ENCODE assay signal across 27 cellular contexts in the genomic region with DNA sequence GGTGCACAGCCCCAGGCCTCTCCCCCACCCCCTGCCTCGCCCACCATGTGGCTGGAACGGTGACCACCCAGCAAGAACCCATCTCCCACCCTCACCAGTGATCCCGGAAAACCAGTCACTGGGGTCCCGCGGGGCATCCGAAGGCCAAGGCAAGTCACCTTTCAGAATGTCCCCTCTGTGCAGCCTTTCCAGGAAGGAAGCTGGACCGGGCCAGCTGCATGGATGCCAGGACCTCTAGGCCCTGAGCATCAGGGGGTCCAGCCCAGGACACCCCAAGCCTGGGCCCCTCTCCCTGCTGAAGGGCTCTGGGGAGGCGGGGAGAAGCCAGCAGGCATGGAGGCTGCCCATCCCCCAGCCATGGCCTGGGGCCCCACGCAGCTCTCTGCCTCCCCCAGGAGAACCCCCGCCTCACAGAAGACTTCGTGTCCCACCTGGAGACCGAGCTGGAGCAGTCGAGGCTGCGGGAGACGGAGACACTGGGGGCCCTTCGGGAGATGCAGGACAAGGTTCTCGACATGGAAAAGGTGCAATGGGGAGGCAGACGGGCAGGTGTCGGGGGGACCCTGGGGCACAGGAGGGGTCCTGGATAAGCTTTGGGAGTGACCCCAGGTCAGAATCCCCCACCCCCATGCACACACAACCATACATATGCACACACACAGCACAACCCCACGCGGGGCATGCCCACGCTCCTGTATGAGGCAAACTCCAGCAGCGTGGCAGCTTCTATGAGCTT. TPM values are rescaled to one million over a fixed set of nuclear protein-coding genes. Genes with fewer than 3 reads are reported as not detected.
"Had no signal": no experiment of that assay in that cellular context is flagged by ENCODE, and none has a peak within 500 bp of the region (broad histone marks: within the 10 kb centered on the region; RNA-seq: fewer than 3 reads in every experiment).

No MANE protein-coding gene starts in this region.

- ATAC-seq: activated CD4-positive, alpha-beta T cell treated with anti-CD3 and anti-CD28 coated beads for 36 hours; activated naive CD4-positive, alpha-beta T cell treated with anti-CD3 and anti-CD28 coated beads, Interleukin-2, amount 50 U/mL, for 72 hours; activated T-helper 17 cell treated with anti-CD3 and anti-CD28 coated beads, Interleukin-2, amount 50 U/mL, for 72 hours; sciatic nerve; stimulated activated naive B cell treated with anti-CD40 and anti-IgM and Interleukin-4, amounts not matched to agents 10 μg/mL and 1 μg/mL and 100 μg/mL, for 72 hours; T-helper 17 cell had no signal

- H3K9me3 ChIP-seq: ascending aorta, esophagus muscularis mucosa, thoracic aorta, upper lobe of left lung had no signal

- H3K4me1 ChIP-seq: ascending aorta had no signal

- H3K27ac ChIP-seq: ascending aorta, brain microvascular endothelial cell, esophagus muscularis mucosa, thoracic aorta, upper lobe of left lung had no signal

- H3K9me3 Mint-ChIP-seq: activated B cell treated with CpG ODN at 0.5 μM for 24 hours; activated naive CD4-positive, alpha-beta T cell treated with anti-CD3 and anti-CD28 coated beads, Interleukin-2, amount 50 U/mL, for 72 hours; activated T-cell treated with anti-CD3 and anti-CD28 coated beads, Interleukin-2, amount 50 U/mL, for 24 hours; activated T-helper 17 cell treated with anti-CD3 and anti-CD28 coated beads, Interleukin-2, amount 50 U/mL, for 72 hours; memory B cell; stimulated activated naive B cell treated with anti-CD40 and anti-IgM and Interleukin-4, amounts not matched to agents 10 μg/mL and 1 μg/mL and 100 μg/mL, for 72 hours had no signal

- H3K4me3 Mint-ChIP-seq: activated B cell treated with CpG ODN at 0.5 μM for 24 hours; activated CD4-positive, alpha-beta T cell treated with anti-CD3 and anti-CD28 coated beads for 36 hours; activated T-cell treated with anti-CD3 and anti-CD28 coated beads, Interleukin-2, amount 50 U/mL, for 24 hours; memory B cell; stimulated activated naive B cell treated with anti-CD40 and anti-IgM and Interleukin-4, amounts not matched to agents 10 μg/mL and 1 μg/mL and 100 μg/mL, for 72 hours had no signal

- H3K27me3 Mint-ChIP-seq: activated T-helper 17 cell treated with anti-CD3 and anti-CD28 coated beads, Interleukin-2, amount 50 U/mL, for 72 hours had no signal

- H3K36me3 Mint-ChIP-seq: activated naive CD4-positive, alpha-beta T cell treated with anti-CD3 and anti-CD28 coated beads, Interleukin-2, amount 50 U/mL, for 72 hours had no signal

- H3K36me3 ChIP-seq: brain microvascular endothelial cell had no signal

- H3K27me3 ChIP-seq: ascending aorta, brain microvascular endothelial cell had no signal

- H3K4me3 ChIP-seq: ascending aorta, esophagus muscularis mucosa, thoracic aorta, upper lobe of left lung had no signal

- H3K27ac Mint-ChIP-seq: activated B cell treated with CpG ODN at 0.5 μM for 24 hours; activated CD4-positive, alpha-beta T cell treated with anti-CD3 and anti-CD28 coated beads for 36 hours; activated naive CD4-positive, alpha-beta T cell treated with anti-CD3 and anti-CD28 coated beads, Interleukin-2, amount 50 U/mL, for 72 hours; activated T-cell treated with anti-CD3 and anti-CD28 coated beads, Interleukin-2, amount 50 U/mL, for 24 hours; activated T-helper 17 cell treated with anti-CD3 and anti-CD28 coated beads, Interleukin-2, amount 50 U/mL, for 72 hours; memory B cell; stimulated activated naive B cell treated with anti-CD40 and anti-IgM and Interleukin-4, amounts not matched to agents 10 μg/mL and 1 μg/mL and 100 μg/mL, for 72 hours; T-helper 17 cell had no signal

- DNase-seq: activated B cell treated with CpG ODN at 0.5 μM for 24 hours; activated CD4-positive, alpha-beta T cell treated with anti-CD3 and anti-CD28 coated beads for 36 hours; activated CD4-positive, alpha-beta T cell treated with anti-CD3 and anti-CD28 coated beads, Interleukin-2, amount 50 U/mL, for 4 hours; activated CD8-positive, alpha-beta memory T cell treated with anti-CD3 and anti-CD28 coated beads for 24 hours; activated CD8-positive, alpha-beta memory T cell treated with anti-CD3 and anti-CD28 coated beads, Interleukin-2, amount 50 U/mL, for 4 hours; activated T-cell treated with anti-CD3 and anti-CD28 coated beads, Interleukin-2, amount 50 U/mL, for 24 hours; brain microvascular endothelial cell; central memory CD4-positive, alpha-beta T cell; kidney glomerular epithelial cell; left ventricle myocardium superior; small intestine; stimulated activated CD4-positive, alpha-beta T cell treated with anti-CD3 and anti-CD28 coated beads, Interleukin-2, amount 100 ng/mL, for 24 hours; stimulated activated naive B cell treated with anti-CD40 and anti-IgM and Interleukin-4, amounts not matched to agents 10 μg/mL and 1 μg/mL and 100 μg/mL, for 72 hours; T-helper 17 cell; upper lobe of left lung had no signal

RNA-seq across cellular contexts. Expression of gene PRR36, which starts 13.9 kb away (rescaled TPM):
- total RNA-seq: activated B cell treated with CpG ODN at 0.5 μM for 24 hours, ascending aorta, dermis microvascular lymphatic vessel endothelial cell, omental fat pad, thoracic aorta had no signal

RNA-seq across cellular contexts. Expression of gene LRRC8E, which starts 28.0 kb away (rescaled TPM):
- total RNA-seq: activated B cell treated with CpG ODN at 0.5 μM for 24 hours; activated CD4-positive, alpha-beta T cell treated with anti-CD3 and anti-CD28 coated beads for 36 hours; activated naive CD4-positive, alpha-beta T cell treated with anti-CD3 and anti-CD28 coated beads, Interleukin-2, amount 50 U/mL, for 72 hours; activated T-helper 17 cell treated with anti-CD3 and anti-CD28 coated beads, Interleukin-2, amount 50 U/mL, for 72 hours; ascending aorta; frontal cortex; posterior vena cava; T-helper 17 cell had no signal
- polyA plus RNA-seq: neural cell had no signal

RNA-seq across cellular contexts. Expression of gene TGFBR3L, which starts 54.3 kb away (rescaled TPM):
- total RNA-seq: activated B cell treated with CpG ODN at 0.5 μM for 24 hours, frontal cortex, omental fat pad, sciatic nerve, thoracic aorta had no signal
- polyA plus RNA-seq: neural cell had no signal
